Comparison of ENCODE assay signal across 9 cellular contexts in the genomic region with DNA sequence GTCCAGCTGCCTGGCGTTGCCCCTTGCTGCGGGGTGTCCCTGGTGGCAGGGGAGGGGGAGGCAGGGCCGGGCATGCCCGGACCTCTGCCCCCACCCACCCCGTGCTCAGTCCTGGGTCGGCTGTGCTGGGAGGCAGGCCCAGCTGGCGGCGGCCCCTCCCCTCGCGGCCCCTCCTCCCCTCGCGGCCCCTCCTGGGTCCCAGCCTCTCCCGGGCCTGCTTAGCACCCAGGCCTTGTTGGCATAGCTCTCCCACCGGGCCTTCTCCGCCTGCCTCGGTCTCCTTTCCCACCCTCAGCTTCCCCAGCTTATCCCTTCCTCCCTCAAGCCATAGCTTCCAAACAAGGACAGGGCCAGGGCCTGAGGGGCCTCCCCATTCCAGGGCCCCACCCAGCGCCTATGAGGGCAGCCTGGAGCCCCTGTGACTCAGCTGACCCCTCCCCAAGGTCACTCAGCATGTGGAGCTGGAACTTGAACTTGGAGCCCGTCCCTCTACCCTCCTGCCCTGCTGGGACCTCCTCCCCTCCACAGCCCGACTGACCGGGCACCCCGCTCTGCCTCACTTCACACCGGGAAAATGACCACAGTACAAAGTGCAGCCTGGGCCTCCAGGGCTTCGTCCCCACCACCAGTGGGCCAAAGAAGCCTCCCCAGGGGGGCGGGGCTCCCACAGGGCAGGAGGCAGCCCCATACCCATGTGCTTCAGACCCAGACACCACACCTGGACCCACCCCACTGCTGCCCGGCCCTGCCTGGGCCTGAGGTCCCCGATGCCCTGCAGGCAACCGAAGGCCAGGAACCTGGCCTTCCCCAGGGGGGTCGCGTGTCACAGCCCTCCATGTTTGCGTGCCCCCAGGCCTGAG. TPM values are rescaled to one million over a fixed set of nuclear protein-coding genes. Genes with fewer than 3 reads are reported as not detected.
DNase-seq lines count a peak whose midpoint lies in the region; ATAC-seq and TF ChIP-seq lines count a peak whose summit lies in the region.
"Had no signal": no experiment of that assay in that cellular context is flagged by ENCODE, and none has a peak within 500 bp of the region (broad histone marks: within the 10 kb centered on the region; RNA-seq: fewer than 3 reads in every experiment).

No MANE protein-coding gene starts in this region.

- peak overlapping the region in 2 of 11 experiments; percentile 50 to 60; a peak in 3 of 22 replicates for H3K9ac ChIP-seq in BLaER1 treated with 17β-estradiol and CSF1 and Interleukin-3, amounts not matched to agents 10 nM and 100 nM

- BruUV-seq in PC-9 (replicated peaks; lab: Mats Ljungman, UMichigan), result TSS peak; percentile 35

- H3K4me1 Mint-ChIP-seq in osteocyte (ENCODE audit: unreplicated experiment) (peaks cover 58% of the 10 kb centered on the region), nephron progenitor cell (peaks cover 23% of the 10 kb centered on the region)

- no peaks in the 10 kb centered on the region for H3K9me2 ChIP-seq in PC-9 (ENCODE audit: insufficient read depth)

- intact Hi-C loops in PC-9 (cut with micrococcal nuclease; ENCODE audit: unreplicated experiment), result loop anchor here (1.0 to 2.0 kb wide), 4 partner anchors 9 to 55 kb away; partner anchors contain the start of gene TALDO1

- peak overlapping the region in 4 of 10 experiments; percentile 24 to 59 (median 47); a peak in 6 of 20 replicates for H3K4me3 ChIP-seq in BLaER1 treated with 17β-estradiol and CSF1 and Interleukin-3, amounts not matched to agents 10 nM and 100 nM
- H3K4me3 ChIP-seq in PC-9, result peak overlapping the region; percentile 84

- TF ChIP-seq CTCF in PC-9 (conservative IDR thresholded peaks at IDR 0.05), result no peak
- TF ChIP-seq CTCF in osteocyte (IDR thresholded peaks at IDR 0.05), result peak; percentile 51
- TF ChIP-seq CTCF in nephron progenitor cell (IDR thresholded peaks at IDR 0.05), result no peak

- peaks cover 2 to 26% (median 21%) of the 10 kb centered on the region in 11 experiments; a peak in 21 of 22 replicates for H3K36me3 ChIP-seq in BLaER1 treated with 17β-estradiol and CSF1 and Interleukin-3, amounts not matched to agents 10 nM and 100 nM
- H3K36me3 ChIP-seq in PC-9 (ENCODE audit: low read depth), result no peaks in the 10 kb centered on the region

- H4K20me1 ChIP-seq in BLaER1 treated with 17β-estradiol and CSF1 and Interleukin-3, amounts not matched to agents 10 nM and 100 nM, result peaks cover 0 to 58% (median 36%) of the 10 kb centered on the region in 11 experiments; a peak in 17 of 22 replicates
- no peaks in the 10 kb centered on the region; the same call in 1 of the 2 replicates for H4K20me1 ChIP-seq in PC-9 (ENCODE audit: insufficient read depth)

- no peak overlapping the region for H3K27ac ChIP-seq in BLaER1 treated with 17β-estradiol and CSF1 and Interleukin-3, amounts not matched to agents 10 nM and 100 nM
- H3K27ac ChIP-seq in PC-9, result peak overlapping the region; percentile 81

- H3K4me1 ChIP-seq in BLaER1 treated with 17β-estradiol and CSF1 and Interleukin-3, amounts not matched to agents 10 nM and 100 nM, result peaks cover 31 to 69% (median 53%) of the 10 kb centered on the region in 10 experiments
- peaks cover 17% of the 10 kb centered on the region for H3K4me1 ChIP-seq in PC-9 (replicated peaks; ENCODE audit: insufficient read depth)

- peaks cover 14% of the 10 kb centered on the region; the same call in 1 of the 2 replicates for H3F3A ChIP-seq in PC-9 (ENCODE audit: insufficient read depth, low read depth)

- H3K27ac Mint-ChIP-seq in osteocyte (ENCODE audit: unreplicated experiment) (peak overlapping the region; percentile 91), nephron progenitor cell (no peak overlapping the region)

- no peaks in the 10 kb centered on the region for H3K9me3 Mint-ChIP-seq in osteocyte (ENCODE audit: unreplicated experiment)
- H3K9me3 Mint-ChIP-seq in nephron progenitor cell, result no peaks in the 10 kb centered on the region

- H3K4me3 Mint-ChIP-seq in osteocyte (ENCODE audit: unreplicated experiment) (peak overlapping the region; percentile 68), nephron progenitor cell (no peak overlapping the region)

- H3K36me3 Mint-ChIP-seq in osteocyte (ENCODE audit: unreplicated experiment) (no peaks in the 10 kb centered on the region), nephron progenitor cell (ENCODE audit: low read depth) (no peaks in the 10 kb centered on the region)

- H3K4me2 ChIP-seq in BLaER1 treated with 17β-estradiol and CSF1 and Interleukin-3, amounts not matched to agents 10 nM and 100 nM, result peak overlapping the region; percentile 2 to 87 (median 68); a peak in 16 of 22 replicates
- peak overlapping the region; percentile 93 for H3K4me2 ChIP-seq in PC-9

- H3K9me3 ChIP-seq in BLaER1 treated with 17β-estradiol and CSF1 and Interleukin-3, amounts not matched to agents 10 nM and 100 nM (replicated peaks in 1 of 11), result peaks cover 0 to 1% (median 0%) of the 10 kb centered on the region in 11 experiments; a peak in 3 of 22 replicates
- H3K9me3 ChIP-seq in PC-9 (ENCODE audit: insufficient read depth, low read depth), result no peaks in the 10 kb centered on the region

- peak; percentile 81 for DNase-seq in PC-9
- DNase-seq in fibroblast of the conjunctiva (ENCODE audit: low read depth), result peak; percentile 17
- no peak for DNase-seq in osteocyte (ENCODE audit: extremely low spot score, unreplicated experiment)
- no peak for DNase-seq in NCI-H1048 (lab: John Stamatoyannopoulos, UW)
- no peak for DNase-seq in effector CD8-positive, alpha-beta T cell (lab: John Stamatoyannopoulos, UW)
- DNase-seq in nephron progenitor cell, result no peak
- DNase-seq: central memory CD4-positive, alpha-beta T cell had no signal

- H3K79me2 ChIP-seq in PC-9 (ENCODE audit: low read depth), result peaks cover 33% of the 10 kb centered on the region

- POLR2A ChIA-PET in PC-9 (lab: Charles Lee; ENCODE audit: unreplicated experiment), result interaction anchor here (0.6 to 1.0 kb wide), 5 partner anchors 19 to 143 kb away, joined by 3 to 8 read pairs (median 4); no protein-coding TSS in a partner anchor

- CTCF ChIA-PET in PC-9 (lab: Charles Lee), result no interaction called here

- peaks cover 57 to 75% (median 68%) of the 10 kb centered on the region in 11 experiments for H3K27me3 ChIP-seq in BLaER1 treated with 17β-estradiol and CSF1 and Interleukin-3, amounts not matched to agents 10 nM and 100 nM
- H3K27me3 ChIP-seq in PC-9 (ENCODE audit: insufficient read depth, low read depth), result no peaks in the 10 kb centered on the region

- 0 out of 2 replicates have a peak overlapping the region, but pooled peaks have one; percentile 27 for H2AFZ ChIP-seq in PC-9

- no peak for ATAC-seq in HG03571 (IDR thresholded peaks at IDR 0.05; ENCODE audit: unreplicated experiment)

- H3K27me3 Mint-ChIP-seq in osteocyte (ENCODE audit: unreplicated experiment) (no peaks in the 10 kb centered on the region), nephron progenitor cell (ENCODE audit: low read depth, poor library complexity) (peaks cover 23% of the 10 kb centered on the region)

RNA-seq across cellular contexts. Expression of gene EPS8L2, which starts 1.2 kb away (rescaled TPM):
- total RNA-seq in PC-9 (2021) (228 and 229 TPM in 2 replicates), osteocyte (32.4 and 39.3 TPM in 2 replicates)

RNA-seq across cellular contexts. Expression of gene TMEM80, which starts 11.6 kb away (rescaled TPM):
- total RNA-seq in PC-9 (2021) (34.0 and 36.6 TPM in 2 replicates), osteocyte (43.9 and 45.2 TPM in 2 replicates)

RNA-seq across cellular contexts. Expression of gene DEAF1, which starts 12.2 kb away (rescaled TPM):
- total RNA-seq in PC-9 (2021) (36.9 and 44.4 TPM in 2 replicates), osteocyte (113 and 121 TPM in 2 replicates)

RNA-seq across cellular contexts. Expression of gene TALDO1, which starts 40.1 kb away (rescaled TPM):
- 434 and 446 TPM in 2 replicates for total RNA-seq in PC-9 (2021)
- 156 and 171 TPM in 2 replicates for total RNA-seq in osteocyte

Comparison
In these comparisons a context has a peak if more than half of its experiments do, and no peak if none do; other contexts are left out.
1. DNase-seq: peak in PC-9 (2 of 2) and fibroblast of the conjunctiva (single experiment); none in osteocyte (single experiment), NCI-H1048 (single experiment), effector CD8-positive, alpha-beta T cell (single experiment) and nephron progenitor cell (single experiment).